Comparison of ENCODE assay signal across 23 cellular contexts in the genomic region with DNA sequence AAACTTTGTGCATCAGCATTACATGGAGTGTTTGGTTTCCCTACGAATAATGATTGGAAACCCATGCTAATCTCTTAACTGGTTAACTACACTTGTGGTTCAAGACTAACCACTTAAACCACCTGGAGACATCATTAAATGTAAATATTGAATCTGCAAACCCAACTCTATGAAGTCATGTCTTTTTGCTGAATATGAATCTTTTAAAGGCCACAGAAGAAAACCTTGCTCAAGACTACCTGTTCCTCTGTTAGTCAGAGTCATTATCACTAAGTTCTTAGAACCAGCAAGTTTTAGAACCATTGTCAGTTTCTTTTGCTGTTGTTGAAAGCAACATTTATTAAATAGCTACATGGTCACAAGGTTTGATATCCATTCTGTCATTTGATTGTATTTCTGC.
"Had no signal": no experiment of that assay in that cellular context is flagged by ENCODE, and none has a peak within 500 bp of the region (broad histone marks: within the 10 kb centered on the region; RNA-seq: fewer than 3 reads in every experiment).

No MANE protein-coding gene starts in this region.

- H3K27me3 Mint-ChIP-seq: natural killer cell treated with Interleukin-12 subunit alpha and Interleukin-12 subunit beta and Interleukin-15 and Interleukin-18, amount 100 ng/mL, for 72 hours; progenitor cell of endocrine pancreas had no signal

- ATAC-seq: foreskin keratinocyte; lower lobe of right lung; natural killer cell treated with Interleukin-12 subunit alpha and Interleukin-12 subunit beta and Interleukin-15 and Interleukin-18, amount 100 ng/mL, for 72 hours; pancreas; right cardiac atrium had no signal

- H3K27ac Mint-ChIP-seq: endodermal cell; immature natural killer cell; natural killer cell treated with Interleukin-12 subunit alpha and Interleukin-12 subunit beta and Interleukin-15 and Interleukin-18, amount 100 ng/mL, for 72 hours; neural progenitor cell; progenitor cell of endocrine pancreas had no signal

- DNase-seq: effector CD4-positive, alpha-beta T cell; endodermal cell; erythroblast; foreskin keratinocyte; immature natural killer cell; left ventricle myocardium inferior; lower lobe of right lung; mesenchymal stem cell; midbrain; nucleus accumbens; pancreas; right cardiac atrium; small intestine; stimulated activated CD4-positive, alpha-beta T cell treated with anti-CD3 and anti-CD28 coated beads, Interleukin-12 subunit alpha, Interleukin-12 subunit beta, amount 100 ng/mL, for 4 hours; stimulated activated naive CD4-positive, alpha-beta T cell treated with Interleukin-2 at 50 U/mL for 16 hours; tibial artery; upper lobe of left lung; uterus had no signal

- FAIRE-seq: endothelial cell of umbilical vein, keratinocyte, pancreas, small intestine had no signal

- H3K4me3 Mint-ChIP-seq: endodermal cell; immature natural killer cell; natural killer cell treated with Interleukin-12 subunit alpha and Interleukin-12 subunit beta and Interleukin-15 and Interleukin-18, amount 100 ng/mL, for 72 hours; neural progenitor cell had no signal

- H3K9me3 Mint-ChIP-seq: endodermal cell; immature natural killer cell; natural killer cell treated with Interleukin-12 subunit alpha and Interleukin-12 subunit beta and Interleukin-15 and Interleukin-18, amount 100 ng/mL, for 72 hours; neural progenitor cell had no signal

- H3K36me3 Mint-ChIP-seq: natural killer cell treated with Interleukin-12 subunit alpha and Interleukin-12 subunit beta and Interleukin-15 and Interleukin-18, amount 100 ng/mL, for 72 hours had no signal

- H3K4me1 Mint-ChIP-seq: endodermal cell, neural progenitor cell had no signal
